In genomic region chr15:100726070-100726420, GRCh38 we compare ENCODE assay signal across 2 cellular contexts.
TF ChIP-seq lines count a peak whose summit lies in the region.

No MANE protein-coding gene starts in this region.

TF ChIP-seq in SK-N-SH, 30 proteins besides CTCF, POLR2A, EP300 and RAD21 (continued from another document):
- no peak for TF ChIP-seq USF1 (IDR thresholded peaks at IDR 0.05; ENCODE audit: borderline replicate concordance, low read depth)
- TF ChIP-seq PBX3 (IDR thresholded peaks at IDR 0.05), result no peak

TF ChIP-seq in SK-N-SH treated with all-trans-retinoic acid at 6 μM for 48 hours, 23 proteins besides CTCF, POLR2A, EP300 and RAD21 (continued from another document):
- TF ChIP-seq POU6F1 (CRISPR knock-in tag; IDR thresholded peaks at IDR 0.05; ENCODE audit: borderline replicate concordance, low read depth) (no peak), OSR1 (CRISPR knock-in tag; IDR thresholded peaks at IDR 0.05) (no peak), PPARA (CRISPR knock-in tag; IDR thresholded peaks at IDR 0.05; ENCODE audit: borderline replicate concordance) (no peak), ARNTL (CRISPR knock-in tag; IDR thresholded peaks at IDR 0.05; ENCODE audit: borderline replicate concordance, low read depth) (no peak), CSRNP3 (CRISPR knock-in tag; IDR thresholded peaks at IDR 0.05) (no peak), TCF4 (CRISPR knock-in tag; IDR thresholded peaks at IDR 0.05; ENCODE audit: borderline replicate concordance) (no peak), PATZ1 (CRISPR knock-in tag; IDR thresholded peaks at IDR 0.05; ENCODE audit: borderline replicate concordance) (no peak)
